ENCODE assay signal across 26 cellular contexts in genomic region chr16:89612415-89612814, GRCh38. TPM values are rescaled to one million over a fixed set of nuclear protein-coding genes. Genes with fewer than 3 reads are reported as not detected.
"Had no signal": no experiment of that assay in that cellular context is flagged by ENCODE, and none has a peak within 500 bp of the region (broad histone marks: within the 10 kb centered on the region; RNA-seq: fewer than 3 reads in every experiment).

No MANE protein-coding gene starts in this region.

- H3K4me3 ChIP-seq: gastrocnemius medialis, heart left ventricle, hepatocyte, lung, ovary, right lobe of liver, testis, tibial artery, upper lobe of left lung had no signal

- H3K27ac ChIP-seq: epithelial cell of prostate, gastrocnemius medialis, heart left ventricle, hepatocyte, ovary, right lobe of liver, testis, tibial artery, upper lobe of left lung had no signal

- DNase-seq: cerebellar nuclear complex; cortex of kidney; gastrocnemius medialis; heart left ventricle; kidney; nucleus accumbens; ovary; retina; right lobe of liver; small intestine; stimulated activated CD4-positive, alpha-beta T cell treated with anti-CD3 and anti-CD28 coated beads, Interleukin-1b, Interleukin-23, amount 100 ng/mL, for 48 hours; stimulated activated CD4-positive, alpha-beta T cell treated with anti-CD3 and anti-CD28 coated beads, Interleukin-4, amount 100 ng/mL, for 24 hours; stimulated activated naive CD8-positive, alpha-beta T cell treated with anti-CD3 and anti-CD28 coated beads, Interleukin-15, Interleukin-2, amounts not matched to agents 100 U/mL and 50 U/mL, for 24 hours; substantia nigra; testis; tibial artery; upper lobe of left lung had no signal

- H3K9me3 ChIP-seq: gastrocnemius medialis, heart left ventricle, ovary, right lobe of liver, testis, tibial artery, upper lobe of left lung had no signal

- H3K27me3 ChIP-seq: hepatocyte, ovary, right lobe of liver, testis, upper lobe of left lung had no signal

- H3K27ac Mint-ChIP-seq: memory B cell; stimulated activated effector memory CD8-positive, alpha-beta T cell treated with anti-CD3 and anti-CD28 coated beads, Interleukin-12 subunit alpha, Interleukin-12 subunit beta, amount 100 ng/mL, for 72 hours had no signal

- H3K36me3 Mint-ChIP-seq: memory B cell; natural killer cell treated with Interleukin-12 subunit alpha and Interleukin-12 subunit beta and Interleukin-15 and Interleukin-18, amount 100 ng/mL, for 72 hours had no signal

- H3K4me3 Mint-ChIP-seq: memory B cell; natural killer cell treated with Interleukin-12 subunit alpha and Interleukin-12 subunit beta and Interleukin-15 and Interleukin-18, amount 100 ng/mL, for 72 hours; stimulated activated effector memory CD8-positive, alpha-beta T cell treated with anti-CD3 and anti-CD28 coated beads, Interleukin-12 subunit alpha, Interleukin-12 subunit beta, amount 100 ng/mL, for 72 hours had no signal

- H3K27me3 Mint-ChIP-seq: natural killer cell treated with Interleukin-12 subunit alpha and Interleukin-12 subunit beta and Interleukin-15 and Interleukin-18, amount 100 ng/mL, for 72 hours had no signal

- H3K36me3 ChIP-seq: gastrocnemius medialis, heart left ventricle, ovary, right lobe of liver, tibial artery, upper lobe of left lung had no signal

- ATAC-seq: esophagus mucosa; gastrocnemius medialis; heart left ventricle; left lobe of liver; stimulated activated effector memory CD8-positive, alpha-beta T cell treated with anti-CD3 and anti-CD28 coated beads, Interleukin-12 subunit alpha, Interleukin-12 subunit beta, amount 100 ng/mL, for 72 hours; stimulated activated naive CD8-positive, alpha-beta T cell treated with anti-CD3 and anti-CD28 coated beads, Interleukin-15, Interleukin-2, amounts not matched to agents 100 U/mL and 50 U/mL, for 24 hours had no signal

- H3K4me1 ChIP-seq: gastrocnemius medialis, right lobe of liver, testis, tibial artery had no signal

RNA-seq across cellular contexts. Expression of gene DPEP1, which starts 1.0 kb away (rescaled TPM):
- total RNA-seq: esophagus mucosa; gastrocnemius medialis; heart left ventricle; mononuclear cell; natural killer cell treated with Interleukin-12 subunit alpha and Interleukin-12 subunit beta and Interleukin-15 and Interleukin-18, amount 100 ng/mL, for 72 hours had no signal
- polyA plus RNA-seq: heart left ventricle had no signal

RNA-seq across cellular contexts. Expression of gene CPNE7, which starts 36.9 kb away (rescaled TPM):
- total RNA-seq: gastrocnemius medialis had no signal
